In the genomic region with DNA sequence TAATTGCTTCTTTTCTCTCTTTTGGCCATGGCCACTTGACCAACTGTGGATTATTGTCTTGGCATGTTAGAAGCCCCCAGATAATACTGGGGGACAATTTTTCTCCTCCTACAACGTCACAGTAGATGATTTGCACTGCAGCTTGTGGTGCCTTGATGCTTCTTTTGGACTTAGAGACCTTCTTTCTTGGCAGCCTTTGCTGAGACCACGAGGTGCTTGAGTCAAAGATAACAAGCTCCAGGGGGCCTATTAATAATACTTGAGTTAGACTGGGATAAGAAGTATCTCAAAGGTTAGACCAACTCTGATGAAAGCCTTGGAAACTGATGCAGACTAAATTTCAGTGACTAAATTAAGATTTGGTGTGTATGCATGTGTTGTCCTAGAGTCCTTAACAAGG, we compare ENCODE assay signal across 1 cellular context.
TF ChIP-seq lines count a peak whose summit lies in the region.

No MANE protein-coding gene starts in this region.

TF ChIP-seq in IMR-90, 13 proteins besides CTCF, POLR2A, EP300 and RAD21 (continued from another document):
- TF ChIP-seq RFX5 (IDR thresholded peaks at IDR 0.05; ENCODE audit: low read depth, low read length) = no peak
- TF ChIP-seq NFE2L2 (IDR thresholded peaks at IDR 0.05; ENCODE audit: low read depth, low read length) = no peak
